In genomic region chr2:15619938-15620337, GRCh38 we compare ENCODE assay signal across 34 cellular contexts.
"Had no signal": no experiment of that assay in that cellular context is flagged by ENCODE, and none has a peak within 500 bp of the region (broad histone marks: within the 10 kb centered on the region; RNA-seq: fewer than 3 reads in every experiment).

No MANE protein-coding gene starts in this region.

- DNase-seq: Karpas-422, Kasumi-1, MG63, MM.1S, MV-4-11, NCI-H1048, NCI-H1092, NCI-H1092 treated with DMSO at 0.1 percent for 48 hours, NCI-H1105, NCI-H1105 treated with DMSO at 0.1 percent for 48 hours, NCI-H1417, NCI-H1417 treated with DMSO at 0.1 percent for 48 hours, NCI-H1436, NCI-H1436 treated with DMSO at 0.1 percent for 48 hours, NCI-H146, NCI-H1694, NCI-H1694 treated with DMSO at 0.1 percent for 48 hours, NCI-H187, NCI-H187 treated with DMSO at 0.1 percent for 48 hours, NCI-H1930, NCI-H2029, NCI-H2029 treated with DMSO at 0.1 percent for 48 hours, NCI-H2081, NCI-H2081 treated with DMSO at 0.1 percent for 48 hours, NCI-H2107, NCI-H2171, NCI-H2171 treated with DMSO at 0.1 percent for 48 hours, NCI-H2227 treated with DMSO at 0.1 percent for 48 hours, NCI-H226, NCI-H345, NCI-H446, NCI-H446 treated with DMSO at 0.1 percent for 48 hours, NCI-H510A, NCI-H510A treated with DMSO at 0.1 percent for 48 hours had no signal
